Comparison of ENCODE assay signal across 9 cellular contexts in the genomic region with DNA sequence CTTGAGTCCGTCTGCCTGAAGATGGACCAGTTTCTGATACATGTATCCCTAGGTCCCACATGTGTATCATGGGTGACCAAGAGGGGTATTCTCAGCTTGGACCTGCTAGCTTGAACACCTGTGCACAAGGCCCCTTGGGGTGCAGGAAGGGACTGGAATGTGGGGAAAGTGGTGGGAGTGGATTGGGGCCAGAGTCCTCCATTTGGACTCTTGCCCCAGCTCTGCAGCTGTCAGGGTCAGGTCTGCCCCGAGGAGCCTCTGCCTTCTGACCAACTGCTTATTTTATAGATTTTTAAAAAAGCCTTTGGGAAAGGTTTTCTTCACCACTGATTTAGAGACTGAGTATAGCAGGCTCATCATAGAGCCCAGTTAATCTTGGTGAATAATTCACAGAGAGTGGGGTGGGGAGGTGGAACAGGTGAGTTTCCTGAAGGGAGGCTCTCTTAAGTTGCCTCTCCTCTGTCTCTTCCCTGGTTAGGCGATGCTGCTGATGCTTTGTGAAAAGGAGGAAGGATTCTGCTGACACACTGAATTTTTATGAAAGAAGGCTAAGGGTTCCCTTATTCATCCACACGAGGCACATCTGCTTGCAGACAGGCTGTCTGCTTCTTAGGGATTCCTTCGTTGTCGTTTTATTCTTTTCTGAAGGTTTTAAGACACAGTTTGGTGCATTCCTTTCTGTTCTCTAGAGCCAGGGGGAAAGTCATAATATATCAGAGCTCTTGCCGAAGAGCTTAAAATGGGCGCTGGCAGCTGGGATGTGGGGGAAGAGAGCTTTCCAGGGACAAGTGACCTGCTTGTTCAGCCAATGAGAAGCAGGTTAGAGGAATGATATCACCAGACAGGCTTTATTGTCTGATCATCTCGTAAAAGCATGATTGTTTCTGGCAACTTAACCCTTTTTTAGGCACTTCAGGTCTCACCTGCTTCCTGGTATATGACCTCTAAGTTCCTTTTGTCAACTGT. TPM values are rescaled to one million over a fixed set of nuclear protein-coding genes. Genes with fewer than 3 reads are reported as not detected.
DNase-seq lines count a peak whose midpoint lies in the region; ATAC-seq and TF ChIP-seq lines count a peak whose summit lies in the region.
"Had no signal": no experiment of that assay in that cellular context is flagged by ENCODE, and none has a peak within 500 bp of the region (broad histone marks: within the 10 kb centered on the region; RNA-seq: fewer than 3 reads in every experiment).

No MANE protein-coding gene starts in this region.

- H3K4me3 Mint-ChIP-seq in natural killer cell treated with Interleukin-12 subunit alpha and Interleukin-12 subunit beta and Interleukin-15 and Interleukin-18, amount 100 ng/mL, for 72 hours = no peak overlapping the region

- peaks cover 38 to 46% of the 10 kb centered on the region in 2 donors for H3K4me1 Mint-ChIP-seq in natural killer cell treated with Interleukin-12 subunit alpha and Interleukin-12 subunit beta and Interleukin-15 and Interleukin-18, amount 100 ng/mL, for 72 hours (ENCODE audit: low read depth in 2 of 2)

- TF ChIP-seq POLR2A in body of pancreas (IDR thresholded peaks at IDR 0.05) = no peak

- H3K36me3 Mint-ChIP-seq in natural killer cell treated with Interleukin-12 subunit alpha and Interleukin-12 subunit beta and Interleukin-15 and Interleukin-18, amount 100 ng/mL, for 72 hours = no peaks in the 10 kb centered on the region

- peak overlapping the region; percentile 48; the same call in 1 of the 2 replicates for H3K27ac ChIP-seq in C4-2B
- peak overlapping the region in 2 of 4 donors; percentile 14 to 37 for H3K27ac ChIP-seq in body of pancreas
- no peak overlapping the region for H3K27ac ChIP-seq in foreskin keratinocyte

- H3K27me3 ChIP-seq in body of pancreas (no peaks in the 10 kb centered on the region), foreskin keratinocyte (no peaks in the 10 kb centered on the region)

- H3K9me3 Mint-ChIP-seq in natural killer cell treated with Interleukin-12 subunit alpha and Interleukin-12 subunit beta and Interleukin-15 and Interleukin-18, amount 100 ng/mL, for 72 hours = no peaks in the 10 kb centered on the region

- intact Hi-C loops in body of pancreas (cut with DNase I) = no loop called here

- H3K4me1 ChIP-seq in body of pancreas = peaks cover 27% of the 10 kb centered on the region
- H3K4me1 ChIP-seq in foreskin keratinocyte = peaks cover 11% of the 10 kb centered on the region

- ATAC-seq in body of pancreas = peak; percentile 35
- ATAC-seq in natural killer cell treated with Interleukin-12 subunit alpha and Interleukin-12 subunit beta and Interleukin-15 and Interleukin-18, amount 100 ng/mL, for 72 hours = no peak
- no peak for ATAC-seq in foreskin keratinocyte

- DNase-seq in NCI-H187 (lab: John Stamatoyannopoulos, UW) = peak; percentile 46 to 52
- peak in 1 of 4 donors; percentile 5 for DNase-seq in body of pancreas
- DNase-seq in midbrain (lab: John Stamatoyannopoulos, UW) = peak; percentile 50
- DNase-seq in natural killer cell treated with Interleukin-12 subunit alpha and Interleukin-12 subunit beta and Interleukin-15 and Interleukin-18, amount 100 ng/mL, for 72 hours (ENCODE audit: low spot score) = no peak
- no peak for DNase-seq in foreskin keratinocyte
- no peak for DNase-seq in T-helper 1 cell
- no peak for DNase-seq in activated naive CD4-positive, alpha-beta T cell treated with anti-CD3 and anti-CD28 coated beads, Interleukin-2, amount 50 U/mL, for 16 hours

- H3K27me3 Mint-ChIP-seq in natural killer cell treated with Interleukin-12 subunit alpha and Interleukin-12 subunit beta and Interleukin-15 and Interleukin-18, amount 100 ng/mL, for 72 hours = no peaks in the 10 kb centered on the region

- no peak overlapping the region for H3K4me3 ChIP-seq in body of pancreas
- H3K4me3 ChIP-seq: lung had no signal

- no peaks in the 10 kb centered on the region for H3K36me3 ChIP-seq in body of pancreas (replicated peaks in 1 of 2; ENCODE audit: insufficient read depth in 1 of 2, low read depth in 2 of 2)

- H3K27ac Mint-ChIP-seq in natural killer cell treated with Interleukin-12 subunit alpha and Interleukin-12 subunit beta and Interleukin-15 and Interleukin-18, amount 100 ng/mL, for 72 hours = peak overlapping the region in 1 of 2 donors; percentile 73

- TF ChIP-seq CTCF in C4-2B (conservative IDR thresholded peaks at IDR 0.05) = no peak
- no peak for TF ChIP-seq CTCF in body of pancreas (IDR thresholded peaks at IDR 0.05)
- TF ChIP-seq CTCF in foreskin keratinocyte (conservative IDR thresholded peaks at IDR 0.05) = no peak

- 45 to 47% methylated on average over 9 of the region's 9 CpGs for WGBS in body of pancreas, 2 donors

- H3K9me3 ChIP-seq in body of pancreas = no peaks in the 10 kb centered on the region

RNA-seq across cellular contexts. Expression of gene TRIM44, which starts 19.9 kb away (rescaled TPM):
- total RNA-seq in body of pancreas = 10 to 100 TPM; 17.4 to 81.7 TPM
- total RNA-seq in natural killer cell treated with Interleukin-12 subunit alpha and Interleukin-12 subunit beta and Interleukin-15 and Interleukin-18, amount 100 ng/mL, for 72 hours = 10 to 100 TPM; 38.1 to 40.6 TPM
- total RNA-seq in foreskin keratinocyte = 32.7 and 37.3 TPM in 2 replicates
- polyA plus RNA-seq in foreskin keratinocyte = 8.4 and 10.4 TPM in 2 replicates

Comparison
In these comparisons a context has a peak if more than half of its experiments do, and no peak if none do; other contexts are left out.
1. DNase-seq: peak in NCI-H187 (2 of 2) and midbrain (single experiment); none in natural killer cell treated with Interleukin-12 subunit alpha and Interleukin-12 subunit beta and Interleukin-15 and Interleukin-18, amount 100 ng/mL, for 72 hours (single experiment), foreskin keratinocyte (0 of 2), T-helper 1 cell (0 of 5) and activated naive CD4-positive, alpha-beta T cell treated with anti-CD3 and anti-CD28 coated beads, Interleukin-2, amount 50 U/mL, for 16 hours (single experiment).